7 cellular contexts compared by ENCODE assay signal in the genomic region with DNA sequence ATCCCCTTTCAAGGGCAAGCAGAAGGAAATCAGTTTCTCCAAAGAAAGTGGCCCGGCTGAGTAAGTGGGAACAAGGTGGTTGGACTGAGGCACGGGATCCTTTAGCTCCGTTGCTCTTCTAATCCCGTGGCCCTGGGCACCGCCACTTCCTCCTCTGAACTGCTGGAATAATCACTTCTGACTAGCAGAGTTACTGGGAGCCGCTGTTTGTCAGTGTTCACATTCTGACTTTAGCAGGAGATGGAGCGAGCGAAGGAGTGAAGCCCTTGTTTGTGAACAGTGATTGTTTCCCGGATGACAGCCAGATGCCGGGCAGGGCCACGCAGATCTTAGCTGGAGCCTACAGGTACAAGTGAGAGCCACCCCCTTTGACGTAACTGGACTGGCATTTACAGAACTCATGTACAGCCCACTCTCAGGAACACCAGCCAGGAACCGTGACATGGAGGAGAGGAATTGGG. TPM values are rescaled to one million over a fixed set of nuclear protein-coding genes. Genes with fewer than 3 reads are reported as not detected.
DNase-seq lines count a peak whose midpoint lies in the region; ATAC-seq and TF ChIP-seq lines count a peak whose summit lies in the region.

No MANE protein-coding gene starts in this region.

- H3K4me2 ChIP-seq in OCI-LY1 (ENCODE audit: low read length), result peak overlapping the region; percentile 80

- 25 to 28% methylated on average over 13 of the region's 13 CpGs for WGBS in tibial nerve, 2 donors

- H3K27ac ChIP-seq in OCI-LY1 (ENCODE audit: low read depth, low read length, poor library complexity, severe bottlenecking) (no peak overlapping the region), tibial nerve (peak overlapping the region in 3 of 4 donors; percentile 88 to 95 (median 94))

- H3K27me3 ChIP-seq in OCI-LY1 (ENCODE audit: insufficient read depth, low read length), result no peaks in the 10 kb centered on the region
- no peaks in the 10 kb centered on the region for H3K27me3 ChIP-seq in tibial nerve

- H3K9me3 Mint-ChIP-seq in dendritic cell treated with granulocyte-macrophage colony-stimulating factor and Interleukin-4, amounts not matched to agents 40 ng/mL and 50 ng/mL, for 4 days, result no peaks in the 10 kb centered on the region
- H3K9me3 Mint-ChIP-seq in memory B cell, result no peaks in the 10 kb centered on the region

- no peak for DNase-seq in memory B cell (ENCODE audit: low spot score in 2 of 2)
- DNase-seq in tibial nerve (ENCODE audit: low spot score in 2 of 2), result peak; percentile 22 to 46
- no peak for DNase-seq in NCI-H1436 treated with DMSO at 0.1 percent for 48 hours (lab: John Stamatoyannopoulos, UW)
- no peak for DNase-seq in NCI-H1436 (lab: John Stamatoyannopoulos, UW)

- H3K9ac ChIP-seq in OCI-LY1 (ENCODE audit: low read length), result peak overlapping the region; percentile 80; the same call in 1 of the 2 replicates

- TF ChIP-seq POLR2A in tibial nerve (IDR thresholded peaks at IDR 0.05), result peak in 1 of 2 donors; percentile 15

- H3K79me2 ChIP-seq in OCI-LY1 (ENCODE audit: insufficient read depth, low read length), result no peaks in the 10 kb centered on the region

- TF ChIP-seq CTCF in GM12875 (IDR thresholded peaks at IDR 0.05; ENCODE audit: borderline replicate concordance, insufficient read depth, low read depth, low read length) (no peak), OCI-LY1 (IDR thresholded peaks at IDR 0.05; ENCODE audit: low read length) (no peak), tibial nerve (IDR thresholded peaks at IDR 0.05) (no peak)

- no peaks in the 10 kb centered on the region for H3K9me2 ChIP-seq in OCI-LY1 (ENCODE audit: low read depth, low read length)

- H3K36me3 ChIP-seq in OCI-LY1 (ENCODE audit: insufficient read depth, low read length) (peaks cover 12% of the 10 kb centered on the region), tibial nerve (peaks cover 0 to 18% (median 3%) of the 10 kb centered on the region in 3 donors)

- H3F3A ChIP-seq in OCI-LY1 (ENCODE audit: insufficient read depth, low read length), result no peaks in the 10 kb centered on the region

- H3K36me3 Mint-ChIP-seq in dendritic cell treated with granulocyte-macrophage colony-stimulating factor and Interleukin-4, amounts not matched to agents 40 ng/mL and 50 ng/mL, for 4 days (ENCODE audit: low read depth), result peaks cover 50% of the 10 kb centered on the region
- H3K36me3 Mint-ChIP-seq in memory B cell, result no peaks in the 10 kb centered on the region

- H3K4me1 ChIP-seq in OCI-LY1 (ENCODE audit: insufficient read depth, low read length, severe bottlenecking) (peaks cover 17% of the 10 kb centered on the region), tibial nerve (peaks cover 0 to 64% (median 15%) of the 10 kb centered on the region in 4 donors)

- H3K4me3 ChIP-seq in GM12875 (ENCODE audit: low read depth, low read length) (peak overlapping the region; percentile 94), OCI-LY1 (ENCODE audit: low read depth, low read length, poor library complexity, severe bottlenecking) (peak overlapping the region; percentile 81), tibial nerve (peak overlapping the region; percentile 86 to 99 (median 92))

- H3K27me3 Mint-ChIP-seq in dendritic cell treated with granulocyte-macrophage colony-stimulating factor and Interleukin-4, amounts not matched to agents 40 ng/mL and 50 ng/mL, for 4 days, result peaks cover 26% of the 10 kb centered on the region
- no peaks in the 10 kb centered on the region for H3K27me3 Mint-ChIP-seq in memory B cell

- H3K4me1 Mint-ChIP-seq in dendritic cell treated with granulocyte-macrophage colony-stimulating factor and Interleukin-4, amounts not matched to agents 40 ng/mL and 50 ng/mL, for 4 days (ENCODE audit: low read depth), result peaks cover 61% of the 10 kb centered on the region
- H3K4me1 Mint-ChIP-seq in memory B cell, result peaks cover 10% of the 10 kb centered on the region

- ATAC-seq in memory B cell (ENCODE audit: low read depth), result no peak

- intact Hi-C loops in dendritic cell treated with granulocyte-macrophage colony-stimulating factor and Interleukin-4, amounts not matched to agents 40 ng/mL and 50 ng/mL, for 4 days (cut with micrococcal nuclease), result loop anchor here (2.0 kb wide), 1 partner anchor 28 kb away; no protein-coding TSS in a partner anchor

- TF ChIP-seq EP300 in tibial nerve (IDR thresholded peaks at IDR 0.05), result no peak

- no peak overlapping the region for H2AFZ ChIP-seq in OCI-LY1 (ENCODE audit: low read length)

- peak overlapping the region; percentile 77 for H3K4me3 Mint-ChIP-seq in dendritic cell treated with granulocyte-macrophage colony-stimulating factor and Interleukin-4, amounts not matched to agents 40 ng/mL and 50 ng/mL, for 4 days
- H3K4me3 Mint-ChIP-seq in memory B cell, result peak overlapping the region; percentile 71

- H3K27ac Mint-ChIP-seq in dendritic cell treated with granulocyte-macrophage colony-stimulating factor and Interleukin-4, amounts not matched to agents 40 ng/mL and 50 ng/mL, for 4 days, result peak overlapping the region; percentile 78
- H3K27ac Mint-ChIP-seq in memory B cell, result no peak overlapping the region

- no peaks in the 10 kb centered on the region for H3K9me3 ChIP-seq in OCI-LY1 (ENCODE audit: low read length)
- no peaks in the 10 kb centered on the region for H3K9me3 ChIP-seq in tibial nerve

- no peaks in the 10 kb centered on the region for H4K20me1 ChIP-seq in OCI-LY1 (ENCODE audit: insufficient read depth, low read length)

RNA-seq across cellular contexts. Expression of gene ZNF496, which starts 1.3 kb away (rescaled TPM):
- total RNA-seq in tibial nerve, result 10 to 100 TPM; 37.5 to 60.6 (median 51.6) TPM

Comparison
In these comparisons a context has a peak if more than half of its experiments do, and no peak if none do; other contexts are left out.
1. DNase-seq: peak in tibial nerve (2 of 2); none in memory B cell (0 of 2), NCI-H1436 treated with DMSO at 0.1 percent for 48 hours (single experiment) and NCI-H1436 (single experiment).
2. Peak in every context shown above with its lines, with median percentiles within 50 percentile points of each other: H3K4me3 ChIP-seq.